Comparison of ENCODE assay signal across 25 cellular contexts in genomic region chr3:180362081-180362480, GRCh38.
"Had no signal": no experiment of that assay in that cellular context is flagged by ENCODE, and none has a peak within 500 bp of the region (broad histone marks: within the 10 kb centered on the region; RNA-seq: fewer than 3 reads in every experiment).

No MANE protein-coding gene starts in this region.

- H3K27me3 Mint-ChIP-seq: activated B cell treated with CpG ODN at 0.5 μM for 24 hours; activated CD4-positive, alpha-beta memory T cell treated with anti-CD3 and anti-CD28 coated beads for 36 hours; activated CD4-positive, alpha-beta T cell treated with anti-CD3 and anti-CD28 coated beads, Interleukin-2, amount 10 ng/mL, durations not matched to agents 7 days and 5 days; activated naive CD8-positive, alpha-beta T cell treated with anti-CD3 and anti-CD28 coated beads, Interleukin-2, amount 50 U/mL, for 24 hours; brain; central memory CD8-positive, alpha-beta T cell; T-cell had no signal

- H3K9me3 ChIP-seq: ascending aorta had no signal

- H3K27me3 ChIP-seq: ascending aorta had no signal

- H3K4me3 ChIP-seq: ascending aorta, SK-N-MC had no signal

- H3K27ac Mint-ChIP-seq: activated B cell treated with CpG ODN at 0.5 μM for 24 hours; activated CD4-positive, alpha-beta memory T cell treated with anti-CD3 and anti-CD28 coated beads for 36 hours; activated CD4-positive, alpha-beta T cell treated with anti-CD3 and anti-CD28 coated beads, Interleukin-2, amount 10 ng/mL, durations not matched to agents 7 days and 5 days; activated naive CD4-positive, alpha-beta T cell treated with anti-CD3 and anti-CD28 coated beads, Interleukin-2, amount 50 U/mL, for 72 hours; activated naive CD8-positive, alpha-beta T cell treated with anti-CD3 and anti-CD28 coated beads, Interleukin-2, amount 50 U/mL, for 24 hours; T-cell had no signal

- H3K4me3 Mint-ChIP-seq: activated B cell treated with CpG ODN at 0.5 μM for 24 hours; activated CD4-positive, alpha-beta memory T cell treated with anti-CD3 and anti-CD28 coated beads for 36 hours; activated CD4-positive, alpha-beta T cell treated with anti-CD3 and anti-CD28 coated beads, Interleukin-2, amount 10 ng/mL, durations not matched to agents 7 days and 5 days; activated naive CD8-positive, alpha-beta T cell treated with anti-CD3 and anti-CD28 coated beads, Interleukin-2, amount 50 U/mL, for 24 hours; activated T-cell treated with anti-CD3 and anti-CD28 coated beads, Interleukin-2, amount 50 U/mL, for 4 hours; brain; central memory CD8-positive, alpha-beta T cell; T-cell had no signal

- H3K27ac ChIP-seq: ascending aorta, SK-N-MC had no signal

- FAIRE-seq: TTC549 had no signal

- H3K4me1 Mint-ChIP-seq: activated B cell treated with CpG ODN at 0.5 μM for 24 hours; activated CD4-positive, alpha-beta T cell treated with anti-CD3 and anti-CD28 coated beads, Interleukin-2, amount 10 ng/mL, durations not matched to agents 7 days and 5 days; activated naive CD8-positive, alpha-beta T cell treated with anti-CD3 and anti-CD28 coated beads, Interleukin-2, amount 50 U/mL, for 24 hours; brain; central memory CD8-positive, alpha-beta T cell; T-cell had no signal

- H3K36me3 Mint-ChIP-seq: activated CD4-positive, alpha-beta memory T cell treated with anti-CD3 and anti-CD28 coated beads for 36 hours; brain; T-cell had no signal

- H3K4me1 ChIP-seq: ascending aorta had no signal

- DNase-seq: activated B cell treated with CpG ODN at 0.5 μM for 24 hours; activated CD4-positive, alpha-beta memory T cell treated with anti-CD3 and anti-CD28 coated beads for 36 hours; activated CD4-positive, alpha-beta T cell treated with anti-CD3 and anti-CD28 coated beads, Interleukin-2, amount 10 ng/mL, durations not matched to agents 7 days and 5 days; activated CD8-positive, alpha-beta memory T cell treated with anti-CD3 and anti-CD28 coated beads for 24 hours; activated effector memory CD4-positive, alpha-beta T cell treated with anti-CD3 and anti-CD28 coated beads, Interleukin-2, amount 50 U/mL, for 16 hours; activated naive CD4-positive, alpha-beta T cell treated with Interleukin-2 at 50 U/mL for 16 hours; activated naive CD8-positive, alpha-beta T cell treated with anti-CD3 and anti-CD28 coated beads, Interleukin-2, amount 50 U/mL, for 24 hours; activated T-cell treated with anti-CD3 and anti-CD28 coated beads, Interleukin-2, amount 50 U/mL, for 4 hours; amniotic stem cell; KG1; NCI-H146; NCI-H187 treated with DMSO at 0.1 percent for 48 hours; NCI-H446; NCI-H524; NCI-H82; SIG-M5; T-cell; T-helper 2 cell; T1000 had no signal

- H3K36me3 ChIP-seq: ascending aorta had no signal
